ENCODE assay signal across 1 cellular context in genomic region chr16:30901201-30902069, GRCh38.
TF ChIP-seq lines count a peak whose summit lies in the region.

No MANE protein-coding gene starts in this region.

TF ChIP-seq in GM23338, 12 proteins besides CTCF, POLR2A, EP300 and RAD21 (continued from another document):
- TF ChIP-seq ZNF462 (CRISPR knock-in tag; IDR thresholded peaks at IDR 0.05) (no peak), EZH2phosphoT487 (IDR thresholded peaks at IDR 0.05; ENCODE audit: unreplicated experiment) (no peak), ETS1 (IDR thresholded peaks at IDR 0.05) (no peak), POLR2AphosphoS5 (IDR thresholded peaks at IDR 0.05; ENCODE audit: low read depth) (no peak), STAT1 (IDR thresholded peaks at IDR 0.05; ENCODE audit: unreplicated experiment) (no peak), CREB1 (CRISPR knock-in tag; IDR thresholded peaks at IDR 0.05; ENCODE audit: low read depth) (no peak), EZH2 (IDR thresholded peaks at IDR 0.05; ENCODE audit: low read depth, unreplicated experiment) (no peak), JUNB (IDR thresholded peaks at IDR 0.05; ENCODE audit: unreplicated experiment) (no peak), ZNF114 (CRISPR knock-in tag; IDR thresholded peaks at IDR 0.05) (no peak), REST (IDR thresholded peaks at IDR 0.05; ENCODE audit: unreplicated experiment) (no peak), NANOG (IDR thresholded peaks at IDR 0.05; ENCODE audit: borderline replicate concordance) (no peak)
